In genomic region chr11:9850224-9850895, GRCh38 we compare ENCODE assay signal across 1 cellular context.
TF ChIP-seq lines count a peak whose summit lies in the region.

No MANE protein-coding gene starts in this region.

TF ChIP-seq in HepG2, 621 proteins besides CTCF, POLR2A, EP300 and RAD21 (continued from another document):
- no peak for TF ChIP-seq ZHX1 (CRISPR knock-in tag; IDR thresholded peaks at IDR 0.05; ENCODE audit: low read depth)
